26 cellular contexts compared by ENCODE assay signal in genomic region chr17:39122982-39123381, GRCh38. TPM values are rescaled to one million over a fixed set of nuclear protein-coding genes. Genes with fewer than 3 reads are reported as not detected.
"Had no signal": no experiment of that assay in that cellular context is flagged by ENCODE, and none has a peak within 500 bp of the region (broad histone marks: within the 10 kb centered on the region; RNA-seq: fewer than 3 reads in every experiment).

No MANE protein-coding gene starts in this region.

- H3K27ac ChIP-seq: esophagus muscularis mucosa, hepatocyte, left ventricle myocardium inferior, right lobe of liver, testis, transverse colon had no signal

- H3K27me3 Mint-ChIP-seq: activated CD4-positive, alpha-beta memory T cell treated with anti-CD3 and anti-CD28 coated beads for 36 hours; activated CD4-positive, alpha-beta T cell treated with anti-CD3 and anti-CD28 coated beads, Interleukin-2, amount 10 ng/mL, durations not matched to agents 24 days and 14 days; activated naive CD4-positive, alpha-beta T cell treated with anti-CD3 and anti-CD28 coated beads, Interleukin-2, amount 50 U/mL, for 24 hours; activated naive CD8-positive, alpha-beta T cell treated with anti-CD3 and anti-CD28 coated beads, Interleukin-2, amount 50 U/mL, for 24 hours; activated T-cell treated with anti-CD3 and anti-CD28 coated beads, Interleukin-2, amount 50 U/mL, for 24 hours; progenitor cell of endocrine pancreas had no signal

- H3K4me3 ChIP-seq: esophagus muscularis mucosa, hepatocyte, left ventricle myocardium inferior, right lobe of liver, testis, transverse colon had no signal

- H3K36me3 ChIP-seq: esophagus muscularis mucosa, left ventricle myocardium inferior, right lobe of liver, transverse colon had no signal

- H3K27ac Mint-ChIP-seq: activated CD4-positive, alpha-beta memory T cell treated with anti-CD3 and anti-CD28 coated beads for 36 hours; activated CD4-positive, alpha-beta T cell treated with anti-CD3 and anti-CD28 coated beads, Interleukin-2, amount 10 ng/mL, durations not matched to agents 24 days and 14 days; activated naive CD4-positive, alpha-beta T cell treated with anti-CD3 and anti-CD28 coated beads, Interleukin-2, amount 50 U/mL, for 24 hours; activated naive CD8-positive, alpha-beta T cell treated with anti-CD3 and anti-CD28 coated beads, Interleukin-2, amount 50 U/mL, for 24 hours; activated T-cell treated with anti-CD3 and anti-CD28 coated beads, Interleukin-2, amount 50 U/mL, for 24 hours; nephron; progenitor cell of endocrine pancreas; T-helper 1 cell treated with Interleukin-12 subunit alpha and Interleukin-12 subunit beta and Interleukin-4 antibody, amounts not matched to agents 30 μg/mL and 1 μg/mL, for 36 hours had no signal

- H3K9me3 Mint-ChIP-seq: activated CD4-positive, alpha-beta memory T cell treated with anti-CD3 and anti-CD28 coated beads for 36 hours; activated CD4-positive, alpha-beta T cell treated with anti-CD3 and anti-CD28 coated beads, Interleukin-2, amount 10 ng/mL, durations not matched to agents 24 days and 14 days; activated naive CD4-positive, alpha-beta T cell treated with anti-CD3 and anti-CD28 coated beads, Interleukin-2, amount 50 U/mL, for 24 hours; activated naive CD8-positive, alpha-beta T cell treated with anti-CD3 and anti-CD28 coated beads, Interleukin-2, amount 50 U/mL, for 24 hours; activated T-cell treated with anti-CD3 and anti-CD28 coated beads, Interleukin-2, amount 50 U/mL, for 24 hours; nephron; T-helper 1 cell treated with Interleukin-12 subunit alpha and Interleukin-12 subunit beta and Interleukin-4 antibody, amounts not matched to agents 30 μg/mL and 1 μg/mL, for 36 hours had no signal

- H3K4me3 Mint-ChIP-seq: activated CD4-positive, alpha-beta memory T cell treated with anti-CD3 and anti-CD28 coated beads for 36 hours; activated CD4-positive, alpha-beta T cell treated with anti-CD3 and anti-CD28 coated beads, Interleukin-2, amount 10 ng/mL, durations not matched to agents 24 days and 14 days; activated naive CD4-positive, alpha-beta T cell treated with anti-CD3 and anti-CD28 coated beads, Interleukin-2, amount 50 U/mL, for 24 hours; activated naive CD8-positive, alpha-beta T cell treated with anti-CD3 and anti-CD28 coated beads, Interleukin-2, amount 50 U/mL, for 24 hours; activated T-cell treated with anti-CD3 and anti-CD28 coated beads, Interleukin-2, amount 50 U/mL, for 24 hours; nephron; T-helper 1 cell treated with Interleukin-12 subunit alpha and Interleukin-12 subunit beta and Interleukin-4 antibody, amounts not matched to agents 30 μg/mL and 1 μg/mL, for 36 hours had no signal

- H3K4me1 ChIP-seq: esophagus muscularis mucosa, left ventricle myocardium inferior, right lobe of liver, testis, transverse colon had no signal

- DNase-seq: activated CD4-positive, alpha-beta memory T cell treated with anti-CD3 and anti-CD28 coated beads for 36 hours; activated CD4-positive, alpha-beta T cell treated with anti-CD3 and anti-CD28 coated beads, Interleukin-2, amount 10 ng/mL, durations not matched to agents 24 days and 14 days; activated CD4-positive, CD25-positive, alpha-beta regulatory T cell treated with anti-CD3 and anti-CD28 coated beads, Interleukin-2, amount 50 U/mL, for 72 hours; activated CD8-positive, alpha-beta memory T cell treated with anti-CD3 and anti-CD28 coated beads, Interleukin-2, amount 50 U/mL, for 48 hours; activated naive CD8-positive, alpha-beta T cell treated with anti-CD3 and anti-CD28 coated beads, Interleukin-2, amount 50 U/mL, for 24 hours; activated T-cell treated with anti-CD3 and anti-CD28 coated beads, Interleukin-2, amount 50 U/mL, for 24 hours; foreskin melanocyte; glutamatergic neuron; islet precursor cell; left ventricle myocardium inferior; right lobe of liver; stimulated activated CD4-positive, alpha-beta T cell treated with anti-CD3 and anti-CD28 coated beads, Interleukin-4, amount 100 ng/mL, for 1 hour; stimulated activated naive CD8-positive, alpha-beta T cell treated with anti-CD3 and anti-CD28 coated beads, Interleukin-15, Interleukin-2, amounts not matched to agents 100 U/mL and 50 U/mL, for 24 hours; T-helper 9 cell; testis; transverse colon had no signal

- H3K36me3 Mint-ChIP-seq: activated CD4-positive, alpha-beta memory T cell treated with anti-CD3 and anti-CD28 coated beads for 36 hours had no signal

- H3K9me3 ChIP-seq: esophagus muscularis mucosa, left ventricle myocardium inferior, right lobe of liver, testis, transverse colon had no signal

- H3K4me1 Mint-ChIP-seq: nephron had no signal

- H3K27me3 ChIP-seq: esophagus muscularis mucosa, hepatocyte, right lobe of liver, testis, transverse colon had no signal

RNA-seq across cellular contexts. Expression of gene PLXDC1, which starts 28.5 kb away (rescaled TPM):
- total RNA-seq: lung microvascular endothelial cell, renal cortical epithelial cell had no signal

RNA-seq across cellular contexts. Expression of gene ARL5C, which starts 43.0 kb away (rescaled TPM):
- total RNA-seq: activated CD4-positive, alpha-beta memory T cell treated with anti-CD3 and anti-CD28 coated beads for 36 hours; activated CD4-positive, alpha-beta T cell treated with anti-CD3 and anti-CD28 coated beads, Interleukin-2, amount 10 ng/mL, durations not matched to agents 24 days and 14 days; hepatocyte; left ventricle myocardium inferior; lung microvascular endothelial cell; mucosa of gallbladder; osteoblast; progenitor cell of endocrine pancreas; renal cortical epithelial cell; right lobe of liver; testis; transverse colon had no signal
- polyA plus RNA-seq: hepatocyte had no signal
